In the genomic region with DNA sequence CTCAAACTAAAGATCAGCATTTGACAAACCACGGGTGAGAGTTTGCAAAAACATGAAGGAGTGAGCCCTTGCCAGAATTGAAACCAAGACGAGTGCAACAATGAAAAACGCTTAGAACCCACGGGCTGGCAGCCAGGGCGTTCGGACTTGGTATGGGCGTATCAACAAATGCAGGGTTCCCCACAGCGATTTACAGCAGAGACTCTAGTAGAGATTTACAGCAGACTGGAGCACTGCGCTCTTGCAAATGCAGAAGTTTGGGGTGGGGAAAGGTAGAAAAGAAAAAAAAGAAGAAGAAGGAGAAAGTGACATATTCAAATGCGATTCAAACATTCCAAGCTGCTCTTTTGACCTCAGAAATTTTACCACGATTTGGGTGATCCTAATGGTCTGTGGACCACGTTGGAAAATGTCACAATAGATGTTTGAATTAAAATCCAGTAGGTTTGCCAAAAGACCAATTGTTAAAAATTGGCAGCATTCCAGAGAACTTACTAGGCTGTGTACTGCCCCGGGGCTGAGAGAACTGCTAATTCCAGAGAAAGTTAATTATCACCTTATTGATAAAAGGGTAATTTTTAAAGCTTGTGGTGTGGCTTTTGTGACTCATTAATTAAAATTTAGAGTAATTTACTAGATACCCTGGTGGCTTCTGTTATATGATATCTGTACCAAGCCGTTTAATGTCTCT, we compare ENCODE assay signal across 8 cellular contexts. TPM values are rescaled to one million over a fixed set of nuclear protein-coding genes. Genes with fewer than 3 reads are reported as not detected.
DNase-seq lines count a peak whose midpoint lies in the region; FAIRE-seq and TF ChIP-seq lines count a peak whose summit lies in the region.

No MANE protein-coding gene starts in this region.

- no peaks in the 10 kb centered on the region for H3K9me3 Mint-ChIP-seq in activated naive CD8-positive, alpha-beta T cell (ENCODE audit: low read depth)

- TF ChIP-seq CTCF in keratinocyte (optimal IDR thresholded peaks at IDR 0.05 in 1 of 3, IDR thresholded peaks at IDR 0.05 in 1 of 3, conservative IDR thresholded peaks at IDR 0.05 in 1 of 3; ENCODE audit: extremely low read depth in 1 of 3, insufficient read depth in 2 of 3, low read length in 3 of 3), result no peak

- H3K9ac ChIP-seq in keratinocyte (ENCODE audit: control insufficient read depth, extremely low read depth, insufficient read depth, low read length), result peak overlapping the region; percentile 5

- H3K9me1 ChIP-seq in keratinocyte (ENCODE audit: control insufficient read depth, extremely low read depth, insufficient read depth, low read length), result no peaks in the 10 kb centered on the region

- H3K36me3 Mint-ChIP-seq in activated naive CD8-positive, alpha-beta T cell, result no peaks in the 10 kb centered on the region

- H3K27ac ChIP-seq in keratinocyte (ENCODE audit: control insufficient read depth, insufficient read depth, low read length), result peak overlapping the region; percentile 5

- H3K36me3 ChIP-seq in keratinocyte (ENCODE audit: control insufficient read depth in 2 of 2, extremely low read depth in 1 of 2, insufficient read depth in 2 of 2, low read length in 2 of 2), result no peaks in the 10 kb centered on the region

- TF ChIP-seq POLR2A in erythroblast (IDR thresholded peaks at IDR 0.05; ENCODE audit: low read length), result no peak

- H3K4me1 ChIP-seq in keratinocyte (ENCODE audit: control insufficient read depth, extremely low read depth, insufficient read depth, low read length), result peaks cover 24% of the 10 kb centered on the region

- no peaks in the 10 kb centered on the region for H3K27me3 Mint-ChIP-seq in activated naive CD8-positive, alpha-beta T cell

- H3K79me2 ChIP-seq in keratinocyte (ENCODE audit: control insufficient read depth, insufficient read depth, low read length), result no peaks in the 10 kb centered on the region

- peaks cover 89% of the 10 kb centered on the region for H3K4me1 Mint-ChIP-seq in activated naive CD8-positive, alpha-beta T cell (ENCODE audit: low read depth)

- peak; percentile 50 for DNase-seq in ELF-1 (ENCODE audit: low read depth, low spot score)
- DNase-seq in NCI-H748 (lab: John Stamatoyannopoulos, UW; ENCODE audit: unreplicated experiment), result peak; percentile 88
- no peak for DNase-seq in keratinocyte (ENCODE audit: low read depth, low spot score)
- peak; percentile 18 to 33 for DNase-seq in stimulated activated CD4-positive, alpha-beta T cell treated with anti-CD3 and anti-CD28 coated beads, Interleukin-4, amount 100 ng/mL, for 4 hours
- DNase-seq in erythroblast (lab: John Stamatoyannopoulos, UW), result no peak
- DNase-seq in NCI-H128 (lab: John Stamatoyannopoulos, UW; ENCODE audit: unreplicated experiment), result no peak
- DNase-seq in urothelium cell line (ENCODE audit: low spot score), result no peak

- H3K4me2 ChIP-seq in keratinocyte (ENCODE audit: control insufficient read depth, extremely low read depth, insufficient read depth, low read depth, low read length), result peak overlapping the region; percentile 95

- peaks cover 3% of the 10 kb centered on the region for H3K27me3 ChIP-seq in keratinocyte (ENCODE audit: control insufficient read depth, extremely low read depth, insufficient read depth, low read length)

- H3K27ac Mint-ChIP-seq in activated naive CD8-positive, alpha-beta T cell, result peak overlapping the region; percentile 99

- no peaks in the 10 kb centered on the region for H4K20me1 ChIP-seq in keratinocyte (ENCODE audit: control insufficient read depth, extremely low read depth, insufficient read depth, low read length)

- FAIRE-seq in keratinocyte (lab: Jason Lieb, UNC) (peak; percentile 72), urothelium cell line (lab: Jason Lieb, UNC) (no peak)

- H3K4me3 ChIP-seq in keratinocyte (ENCODE audit: control insufficient read depth in 2 of 3, extremely low read depth in 1 of 3, insufficient read depth in 2 of 3, low read depth in 1 of 3, low read length in 3 of 3), result peak overlapping the region; percentile 8 to 65 (median 61)

- H2AFZ ChIP-seq in keratinocyte (ENCODE audit: control insufficient read depth, low read length), result peak overlapping the region; percentile 34

- H3K4me3 Mint-ChIP-seq in activated naive CD8-positive, alpha-beta T cell, result peak overlapping the region; percentile 90

- dilution Hi-C loops in keratinocyte (cut with MboI; ENCODE audit: extremely low pct_ligation_motif_present, low sequenced_read_pairs), result no loop called here

- H3K9me3 ChIP-seq in keratinocyte (ENCODE audit: control insufficient read depth, low read depth, low read length), result no peaks in the 10 kb centered on the region

RNA-seq across cellular contexts. Expression of gene SCML4, which starts 3.4 kb away (rescaled TPM):
- polyA plus RNA-seq in keratinocyte, result not detected in 3 replicates
- polyA plus RNA-seq in keratinocyte (2011; ENCODE audit: low read depth), result not detected
- not detected in 2 replicates for polyA plus RNA-seq in keratinocyte (2011; cell fraction: cytosol; rRNA removed)
- polyA plus RNA-seq in keratinocyte (2011; cell fraction: nucleus; rRNA removed), result not detected in 2 replicates
- polyA plus RNA-seq in keratinocyte (2012; ENCODE audit: low replicate concordance), result not detected in 2 replicates
- polyA minus RNA-seq in keratinocyte, result not detected in 3 replicates
- not detected for polyA minus RNA-seq in keratinocyte (2011; cell fraction: cytosol; rRNA and poly(A)+ RNA removed)
- not detected in 2 replicates for polyA minus RNA-seq in keratinocyte (2011; cell fraction: nucleus; rRNA and poly(A)+ RNA removed)

Comparison
In these comparisons a context has a peak if more than half of its experiments do, and no peak if none do; other contexts are left out.
1. DNase-seq: peak in ELF-1 (single experiment), NCI-H748 (single experiment) and stimulated activated CD4-positive, alpha-beta T cell treated with anti-CD3 and anti-CD28 coated beads, Interleukin-4, amount 100 ng/mL, for 4 hours (2 of 2); none in keratinocyte (single experiment), erythroblast (0 of 2), NCI-H128 (single experiment) and urothelium cell line (single experiment).